9 cellular contexts compared by ENCODE assay signal in genomic region chrX:43973249-43973672, GRCh38. TPM values are rescaled to one million over a fixed set of nuclear protein-coding genes. Genes with fewer than 3 reads are reported as not detected.
DNase-seq lines count a peak whose midpoint lies in the region; ATAC-seq, FAIRE-seq and TF ChIP-seq lines count a peak whose summit lies in the region.
"Had no signal": no experiment of that assay in that cellular context is flagged by ENCODE, and none has a peak within 500 bp of the region (broad histone marks: within the 10 kb centered on the region; RNA-seq: fewer than 3 reads in every experiment).

TSS of gene NDP (minus strand) at chrX:43973390. CDS start at chrX:43958645, 14,745 bp downstream.

- no peak for TF ChIP-seq POLR2A in GM12891 (IDR thresholded peaks at IDR 0.05; ENCODE audit: low read depth, low read length)

- intact Hi-C loops in left cardiac atrium (cut with DNase I) (no loop called here), Right ventricle myocardium inferior (cut with DNase I) (no loop called here), dorsolateral prefrontal cortex (cut with DNase I) (loop anchor here in 1 of 2 donors (5.0 kb wide), 1 partner anchor 49 kb away; no protein-coding TSS in a partner anchor)

- peaks cover 0 to 94% (median 37%) of the 10 kb centered on the region in 45 donors for H3K27me3 ChIP-seq in dorsolateral prefrontal cortex

- ATAC-seq in left cardiac atrium, result no peak
- no peak for ATAC-seq in Right ventricle myocardium inferior
- ATAC-seq in esophagus mucosa, result no peak

- peak within 1 kb of the TSS; percentile 20 to 95 (median 88) for H3K27ac ChIP-seq in dorsolateral prefrontal cortex

- DNase-seq in left cardiac atrium (peak; percentile 14), Right ventricle myocardium inferior (ENCODE audit: missing footprints) (no peak), dorsolateral prefrontal cortex (peak in 6 of 10 donors; percentile 20 to 48 (median 36)), myocyte (ENCODE audit: low read depth) (peak; percentile 23), GM12891 (ENCODE audit: insufficient read length, low spot score) (no peak), SIG-M5 (lab: John Stamatoyannopoulos, UW) (no peak)
- no peak for DNase-seq in stimulated activated CD4-positive, alpha-beta T cell treated with anti-CD3 and anti-CD28 coated beads, Interleukin-1b, Interleukin-23, amount 100 ng/mL, for 48 hours

- H3K4me3 ChIP-seq in dorsolateral prefrontal cortex, result peak within 1 kb of the TSS; percentile 29 to 71 (median 53)

- no peak for TF ChIP-seq CTCF in dorsolateral prefrontal cortex (IDR thresholded peaks at IDR 0.05 in 54 of 56, conservative IDR thresholded peaks at IDR 0.05 in 2 of 56; ENCODE audit: low read depth in 1 of 56, partially characterized antibody in 56 of 56)

- no peak for FAIRE-seq in GM12891 (lab: Jason Lieb, UNC)

TF ChIP-seq in GM12891, 5 proteins besides CTCF, POLR2A, EP300 and RAD21:
- TF ChIP-seq POLR2AphosphoS5 (IDR thresholded peaks at IDR 0.05; ENCODE audit: low read depth, low read length) (no peak), SPI1 (IDR thresholded peaks at IDR 0.05; ENCODE audit: low read depth, low read length) (no peak), PAX5 (IDR thresholded peaks at IDR 0.05; ENCODE audit: insufficient read depth, low read length, severe bottlenecking) (no peak), TAF1 (IDR thresholded peaks at IDR 0.05; ENCODE audit: low read depth, low read length) (no peak), POU2F2 (IDR thresholded peaks at IDR 0.05; ENCODE audit: low read depth, low read length) (no peak)

RNA-seq across cellular contexts. Expression of gene NDP, which starts in this region (rescaled TPM):
- total RNA-seq in left cardiac atrium (not detected), Right ventricle myocardium inferior (not detected), dorsolateral prefrontal cortex (10 to 100 TPM; 17.5 to 52.5 (median 27.2) TPM), myocyte (1.4 and 3.5 TPM in 2 replicates), esophagus mucosa (not detected)
- polyA plus RNA-seq in myocyte (2012), result 3.9 TPM
- not detected for polyA plus RNA-seq in GM12891 (2012; ENCODE audit: low read depth, missing spikeins)
- total RNA-seq: HT1080 had no signal

Comparison
In these comparisons a context has a peak if more than half of its experiments do, and no peak if none do; other contexts are left out.
1. Peak in DNase-seq in left cardiac atrium; RNA of the gene not detected or under 1 TPM.
2. DNase-seq: peak in dorsolateral prefrontal cortex (6 of 10) and myocyte (single experiment); none in Right ventricle myocardium inferior (single experiment), GM12891 (single experiment), stimulated activated CD4-positive, alpha-beta T cell treated with anti-CD3 and anti-CD28 coated beads, Interleukin-1b, Interleukin-23, amount 100 ng/mL, for 48 hours (single experiment) and SIG-M5 (single experiment).